ENCODE assay signal across 27 cellular contexts in the genomic region with DNA sequence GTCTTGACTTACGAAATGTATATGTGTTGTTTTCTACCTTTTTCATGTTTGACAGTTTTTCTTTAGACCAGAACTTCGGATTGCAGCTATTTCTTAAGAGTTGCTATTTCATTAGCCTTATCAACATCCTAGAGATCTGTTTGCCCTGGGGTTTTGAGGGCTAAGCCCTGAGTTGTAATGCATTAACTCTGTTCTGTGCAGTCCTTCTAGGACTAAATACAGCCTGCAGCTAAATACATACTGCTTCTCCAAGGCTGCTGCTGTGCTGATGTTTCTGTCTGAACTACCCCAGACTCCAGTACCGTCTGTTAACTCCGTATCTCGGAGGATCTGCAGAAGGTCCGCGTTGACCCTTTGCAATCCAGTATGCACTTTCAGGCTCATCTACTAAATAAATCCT.
"Had no signal": no experiment of that assay in that cellular context is flagged by ENCODE, and none has a peak within 500 bp of the region (broad histone marks: within the 10 kb centered on the region; RNA-seq: fewer than 3 reads in every experiment).

No MANE protein-coding gene starts in this region.

- H3K9me3 Mint-ChIP-seq: activated naive CD4-positive, alpha-beta T cell treated with anti-CD3 and anti-CD28 coated beads, Interleukin-2, amount 50 U/mL, for 72 hours; activated T-cell treated with anti-CD3 and anti-CD28 coated beads, Interleukin-2, amount 50 U/mL, for 72 hours; nephron progenitor cell; stimulated activated naive B cell treated with anti-CD40 and anti-IgM and Interleukin-4, amounts not matched to agents 10 μg/mL and 1 μg/mL and 100 μg/mL, for 72 hours had no signal

- DNase-seq: activated CD4-positive, alpha-beta T cell treated with anti-CD3 and anti-CD28 coated beads for 36 hours; activated CD4-positive, CD25-positive, alpha-beta regulatory T cell; activated naive CD4-positive, alpha-beta T cell; activated T-cell treated with anti-CD3 and anti-CD28 coated beads for 4 hours; activated T-cell treated with anti-CD3 and anti-CD28 coated beads, Interleukin-2, amount 50 U/mL, for 72 hours; anterior cingulate cortex; body of pancreas; cerebellar nuclear complex; colonic mucosa; dorsolateral prefrontal cortex; effector memory CD8-positive, alpha-beta T cell; erythroblast; heart left ventricle; left cardiac atrium; left ventricle myocardium superior; naive B cell; nephron progenitor cell; ovary; stimulated activated CD4-positive, alpha-beta T cell treated with anti-CD3 and anti-CD28 coated beads, Interleukin-15, amount 100 ng/mL, for 24 hours; stimulated activated CD4-positive, alpha-beta T cell treated with anti-CD3 and anti-CD28 coated beads, Interleukin-2, amount 100 ng/mL, for 24 hours; stimulated activated naive B cell treated with anti-CD40 and anti-IgM and Interleukin-4, amounts not matched to agents 10 μg/mL and 1 μg/mL and 100 μg/mL, for 72 hours; stomach had no signal

- H3K27ac ChIP-seq: colonic mucosa, dorsolateral prefrontal cortex, heart left ventricle, neutrophil, ovary, stomach, suprapubic skin, tibial nerve had no signal

- H3K27ac Mint-ChIP-seq: activated CD4-positive, alpha-beta T cell treated with anti-CD3 and anti-CD28 coated beads for 36 hours; activated naive CD4-positive, alpha-beta T cell treated with anti-CD3 and anti-CD28 coated beads, Interleukin-2, amount 50 U/mL, for 72 hours; activated T-cell treated with anti-CD3 and anti-CD28 coated beads, Interleukin-2, amount 50 U/mL, for 72 hours; effector memory CD8-positive, alpha-beta T cell; stimulated activated naive B cell treated with anti-CD40 and anti-IgM and Interleukin-4, amounts not matched to agents 10 μg/mL and 1 μg/mL and 100 μg/mL, for 72 hours had no signal

- H3K4me3 ChIP-seq: body of pancreas, colonic mucosa, dorsolateral prefrontal cortex, heart left ventricle, ovary, prostate gland, stomach, suprapubic skin, tibial nerve had no signal

- H3K27me3 ChIP-seq: body of pancreas, colonic mucosa, heart left ventricle, ovary, stomach, suprapubic skin, tibial nerve had no signal

- H3K36me3 ChIP-seq: colonic mucosa, neutrophil, ovary, prostate gland, stomach, suprapubic skin, tibial nerve had no signal

- H3K36me3 Mint-ChIP-seq: activated naive CD4-positive, alpha-beta T cell treated with anti-CD3 and anti-CD28 coated beads, Interleukin-2, amount 50 U/mL, for 72 hours; naive B cell; stimulated activated naive B cell treated with anti-CD40 and anti-IgM and Interleukin-4, amounts not matched to agents 10 μg/mL and 1 μg/mL and 100 μg/mL, for 72 hours had no signal

- ATAC-seq: activated CD4-positive, alpha-beta T cell treated with anti-CD3 and anti-CD28 coated beads for 36 hours; activated naive CD4-positive, alpha-beta T cell treated with anti-CD3 and anti-CD28 coated beads, Interleukin-2, amount 50 U/mL, for 72 hours; activated T-cell treated with anti-CD3 and anti-CD28 coated beads, Interleukin-2, amount 50 U/mL, for 72 hours; body of pancreas; effector memory CD8-positive, alpha-beta T cell; heart left ventricle; left cardiac atrium; left ventricle myocardium superior; stimulated activated naive B cell treated with anti-CD40 and anti-IgM and Interleukin-4, amounts not matched to agents 10 μg/mL and 1 μg/mL and 100 μg/mL, for 72 hours had no signal

- H3K27me3 Mint-ChIP-seq: effector memory CD8-positive, alpha-beta T cell had no signal

- H3K4me3 Mint-ChIP-seq: activated CD4-positive, alpha-beta T cell treated with anti-CD3 and anti-CD28 coated beads for 36 hours; activated T-cell treated with anti-CD3 and anti-CD28 coated beads, Interleukin-2, amount 50 U/mL, for 72 hours; effector memory CD8-positive, alpha-beta T cell; naive B cell; nephron progenitor cell; stimulated activated naive B cell treated with anti-CD40 and anti-IgM and Interleukin-4, amounts not matched to agents 10 μg/mL and 1 μg/mL and 100 μg/mL, for 72 hours had no signal

- H3K9me3 ChIP-seq: body of pancreas, colonic mucosa, heart left ventricle, neutrophil, ovary, prostate gland, stomach, suprapubic skin, tibial nerve had no signal

- H3K4me1 Mint-ChIP-seq: activated CD4-positive, alpha-beta T cell treated with anti-CD3 and anti-CD28 coated beads for 36 hours; naive B cell; stimulated activated naive B cell treated with anti-CD40 and anti-IgM and Interleukin-4, amounts not matched to agents 10 μg/mL and 1 μg/mL and 100 μg/mL, for 72 hours had no signal
